ENCODE assay signal across 16 cellular contexts in the genomic region with DNA sequence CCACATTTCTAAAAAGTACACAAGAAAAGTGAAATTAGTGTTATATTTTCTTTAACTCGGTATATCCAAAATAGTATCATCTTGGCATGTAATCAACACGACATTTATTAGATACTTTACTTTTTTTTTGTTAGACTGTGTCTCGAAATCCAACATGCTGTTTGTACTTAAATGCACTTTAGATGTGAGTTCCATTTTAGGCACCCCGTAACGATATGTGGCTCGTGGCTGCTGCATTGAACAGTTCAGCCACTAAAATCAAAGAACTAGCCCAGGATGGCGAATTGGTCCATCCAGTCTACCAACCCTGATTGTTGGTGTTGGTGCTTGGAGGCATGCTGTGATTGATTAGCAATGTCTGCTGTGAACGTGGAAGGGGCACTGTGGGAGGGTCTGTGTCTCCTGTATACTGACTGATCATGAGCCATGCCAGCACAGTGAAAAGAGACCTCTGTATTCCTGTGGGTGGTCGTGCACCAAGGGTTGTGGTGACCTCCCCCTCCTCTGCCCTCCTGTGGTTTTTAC.
DNase-seq lines count a peak whose midpoint lies in the region; ATAC-seq, FAIRE-seq and TF ChIP-seq lines count a peak whose summit lies in the region.
"Had no signal": no experiment of that assay in that cellular context is flagged by ENCODE, and none has a peak within 500 bp of the region (broad histone marks: within the 10 kb centered on the region; RNA-seq: fewer than 3 reads in every experiment).

No MANE protein-coding gene starts in this region.

- no peak overlapping the region for H3K4me2 ChIP-seq in GM12878 (ENCODE audit: control insufficient read depth, insufficient read depth)
- H3K4me2 ChIP-seq: SK-N-SH had no signal

- in situ Hi-C loops in GM12878 (cut with MboI): no loop called here

- DNase-seq in activated CD8-positive, alpha-beta T cell treated with anti-CD3 and anti-CD28 coated beads for 36 hours: no peak
- DNase-seq in activated CD8-positive, alpha-beta T cell treated with anti-CD3 and anti-CD28 coated beads, Interleukin-2, amount 10 ng/mL, durations not matched to agents 7 days and 5 days: no peak
- DNase-seq in HTR-8/SVneo (ENCODE audit: insufficient read length, low spot score) (no peak), GM12878 (ENCODE audit: low read depth, low spot score) (no peak), retina (peak; percentile 3)
- no peak for DNase-seq in stimulated activated CD8-positive, alpha-beta memory T cell treated with anti-CD3 and anti-CD28 coated beads, Interleukin-4, amount 100 ng/mL, for 48 hours

- SMC1A ChIA-PET in GM12878 (lab: Charles Lee; ENCODE audit: uncharacterized antibody, unreplicated experiment): no interaction called here

- H3K36me3 Mint-ChIP-seq in activated CD8-positive, alpha-beta T cell treated with anti-CD3 and anti-CD28 coated beads for 36 hours (ENCODE audit: low read depth): no peaks in the 10 kb centered on the region
- no peaks in the 10 kb centered on the region for H3K36me3 Mint-ChIP-seq in activated CD8-positive, alpha-beta T cell treated with anti-CD3 and anti-CD28 coated beads, Interleukin-2, amount 10 ng/mL, durations not matched to agents 7 days and 5 days (ENCODE audit: low read depth)
- H3K36me3 Mint-ChIP-seq: activated naive CD8-positive, alpha-beta T cell treated with anti-CD3 and anti-CD28 coated beads for 36 hours had no signal

- CTCF ChIA-PET in activated CD8-positive, alpha-beta T cell treated with anti-CD3 and anti-CD28 coated beads for 36 hours (lab: Charles Lee): interaction anchor here (1.0 to 2.2 kb wide), 10 partner anchors 10 to 279 kb away, joined by 3 to 24 read pairs (median 6); no protein-coding TSS in a partner anchor
- CTCF ChIA-PET in activated CD8-positive, alpha-beta T cell treated with anti-CD3 and anti-CD28 coated beads, Interleukin-2, amount 10 ng/mL, durations not matched to agents 7 days and 5 days (lab: Charles Lee): interaction anchor here (0.7 to 2.6 kb wide), 14 partner anchors 8 to 567 kb away, joined by 3 to 11 read pairs (median 4); no protein-coding TSS in a partner anchor
- CTCF ChIA-PET in GM12878 (lab: Yijun Ruan, JAX): interaction anchor here (1.2 to 3.2 kb wide), 4 partner anchors 9 to 268 kb away, joined by 3 to 20 read pairs (median 8); no protein-coding TSS in a partner anchor

- H3K9me3 Mint-ChIP-seq in activated CD8-positive, alpha-beta T cell treated with anti-CD3 and anti-CD28 coated beads for 36 hours: no peaks in the 10 kb centered on the region
- H3K9me3 Mint-ChIP-seq in activated CD8-positive, alpha-beta T cell treated with anti-CD3 and anti-CD28 coated beads, Interleukin-2, amount 10 ng/mL, durations not matched to agents 7 days and 5 days (ENCODE audit: insufficient read depth): no peaks in the 10 kb centered on the region
- H3K9me3 Mint-ChIP-seq: activated naive CD8-positive, alpha-beta T cell treated with anti-CD3 and anti-CD28 coated beads for 36 hours; activated T-helper 2 cell treated with anti-CD3 and anti-CD28 coated beads, Interferon-gamma antibody, Interleukin-2, Interleukin-4, amounts not matched to agents 10 μg/mL and 5 μg/mL and 100 μg/mL, durations not matched to agents 14 hours and 24 hours and 36 hours; central memory CD8-positive, alpha-beta T cell had no signal

- no peaks in the 10 kb centered on the region for H3K4me1 ChIP-seq in GM12878 (ENCODE audit: control insufficient read depth, insufficient read depth, low read length)
- H3K4me1 ChIP-seq: psoas muscle had no signal

- no TSS peak for BruUV-seq in GM12878 (replicated peaks; lab: Mats Ljungman, UMichigan)

- peak; percentile 66 for FAIRE-seq in HTR-8/SVneo (lab: Jason Lieb, UNC)
- no peak for FAIRE-seq in GM12878 (lab: Jason Lieb, UNC)

- no peak overlapping the region for H3K27ac ChIP-seq in GM12878 (ENCODE audit: control insufficient read depth, insufficient read depth)
- H3K27ac ChIP-seq: dorsolateral prefrontal cortex, psoas muscle, upper lobe of left lung had no signal

- no peaks in the 10 kb centered on the region for H3K9me3 ChIP-seq in GM12878 (replicated peaks; ENCODE audit: control insufficient read depth, insufficient read depth, low read length)
- H3K9me3 ChIP-seq: BE2C, psoas muscle, SK-N-SH, upper lobe of left lung had no signal

- H3K36me3 ChIP-seq in GM12878 (ENCODE audit: control insufficient read depth in 2 of 2, insufficient read depth in 2 of 2, low read length in 1 of 2): no peaks in the 10 kb centered on the region
- H3K36me3 ChIP-seq: BE2C, upper lobe of left lung had no signal

- no peak for TF ChIP-seq EP300 in GM12878 (IDR thresholded peaks at IDR 0.05; ENCODE audit: borderline replicate concordance in 1 of 2, control insufficient read depth in 1 of 2, low read depth in 2 of 2, low read length in 2 of 2)

- ATAC-seq in activated CD8-positive, alpha-beta T cell treated with anti-CD3 and anti-CD28 coated beads for 36 hours: no peak
- ATAC-seq in activated CD8-positive, alpha-beta T cell treated with anti-CD3 and anti-CD28 coated beads, Interleukin-2, amount 10 ng/mL, durations not matched to agents 7 days and 5 days: no peak
- ATAC-seq in GM12878: no peak
- ATAC-seq in HG03342 (IDR thresholded peaks at IDR 0.05; ENCODE audit: unreplicated experiment): no peak
- ATAC-seq in GM18870 (IDR thresholded peaks at IDR 0.05; ENCODE audit: unreplicated experiment): no peak

- no peaks in the 10 kb centered on the region; a peak in 1 of 4 replicates for H3K27me3 ChIP-seq in GM12878 (replicated peaks in 1 of 2; ENCODE audit: control insufficient read depth in 2 of 2, insufficient read depth in 2 of 2, low read length in 1 of 2)
- H3K27me3 ChIP-seq: BE2C, upper lobe of left lung had no signal

- no peak overlapping the region for H3K9ac ChIP-seq in GM12878 (ENCODE audit: control insufficient read depth, insufficient read depth, low read length)
- H3K9ac ChIP-seq: SK-N-SH had no signal

- no peak overlapping the region for H3K4me3 ChIP-seq in GM12878
- H3K4me3 ChIP-seq: dorsolateral prefrontal cortex, psoas muscle, upper lobe of left lung had no signal

- intact Hi-C loops in activated CD8-positive, alpha-beta T cell treated with anti-CD3 and anti-CD28 coated beads for 36 hours (cut with micrococcal nuclease): no loop called here
- intact Hi-C loops in GM12878 (cut with micrococcal nuclease; ENCODE audit: unreplicated experiment): no loop called here

- peak; percentile 48 for TF ChIP-seq CTCF in activated CD8-positive, alpha-beta T cell treated with anti-CD3 and anti-CD28 coated beads for 36 hours (IDR thresholded peaks at IDR 0.05)
- TF ChIP-seq CTCF in GM12878 (IDR thresholded peaks at IDR 0.05 in 2 of 3, conservative IDR thresholded peaks at IDR 0.05 in 1 of 3; ENCODE audit: control insufficient read depth in 2 of 3, extremely low read depth in 1 of 3, insufficient read depth in 1 of 3, low read depth in 3 of 3, low read length in 3 of 3): no peak

- RAD21 ChIA-PET in GM12878 (lab: Charles Lee; ENCODE audit: unreplicated experiment): no interaction called here

- peaks cover 3% of the 10 kb centered on the region; the same call in 1 of the 2 replicates for H4K20me1 ChIP-seq in GM12878 (ENCODE audit: control insufficient read depth, insufficient read depth)

- POLR2A ChIA-PET in activated CD8-positive, alpha-beta T cell treated with anti-CD3 and anti-CD28 coated beads for 36 hours (lab: Charles Lee): interaction anchor here (0.5 kb wide), 1 partner anchor 128 kb away, joined by 3 read pairs; no protein-coding TSS in a partner anchor
- POLR2A ChIA-PET in activated CD8-positive, alpha-beta T cell treated with anti-CD3 and anti-CD28 coated beads, Interleukin-2, amount 10 ng/mL, durations not matched to agents 7 days and 5 days (lab: Charles Lee): interaction anchor here (0.7 kb wide), 1 partner anchor 16 kb away, joined by 4 read pairs; no protein-coding TSS in a partner anchor
- POLR2A ChIA-PET in GM12878 (lab: Charles Lee): no interaction called here

- H2AFZ ChIP-seq in GM12878 (ENCODE audit: control insufficient read depth, low read depth, low read length): no peak overlapping the region

- H3K4me1 Mint-ChIP-seq in activated CD8-positive, alpha-beta T cell treated with anti-CD3 and anti-CD28 coated beads for 36 hours (ENCODE audit: low read depth): peaks cover 2% of the 10 kb centered on the region
- peaks cover 7% of the 10 kb centered on the region for H3K4me1 Mint-ChIP-seq in activated CD8-positive, alpha-beta T cell treated with anti-CD3 and anti-CD28 coated beads, Interleukin-2, amount 10 ng/mL, durations not matched to agents 7 days and 5 days (ENCODE audit: low read depth)
- H3K4me1 Mint-ChIP-seq: activated naive CD8-positive, alpha-beta T cell treated with anti-CD3 and anti-CD28 coated beads for 36 hours had no signal

- H3K27ac Mint-ChIP-seq in activated CD8-positive, alpha-beta T cell treated with anti-CD3 and anti-CD28 coated beads for 36 hours: no peak overlapping the region
- H3K27ac Mint-ChIP-seq in activated CD8-positive, alpha-beta T cell treated with anti-CD3 and anti-CD28 coated beads, Interleukin-2, amount 10 ng/mL, durations not matched to agents 7 days and 5 days: no peak overlapping the region
- H3K27ac Mint-ChIP-seq: activated T-helper 2 cell treated with anti-CD3 and anti-CD28 coated beads, Interferon-gamma antibody, Interleukin-2, Interleukin-4, amounts not matched to agents 10 μg/mL and 5 μg/mL and 100 μg/mL, durations not matched to agents 14 hours and 24 hours and 36 hours had no signal

- no peak overlapping the region for H3K4me3 Mint-ChIP-seq in activated CD8-positive, alpha-beta T cell treated with anti-CD3 and anti-CD28 coated beads for 36 hours
- no peak overlapping the region for H3K4me3 Mint-ChIP-seq in activated CD8-positive, alpha-beta T cell treated with anti-CD3 and anti-CD28 coated beads, Interleukin-2, amount 10 ng/mL, durations not matched to agents 7 days and 5 days
- H3K4me3 Mint-ChIP-seq: activated naive CD8-positive, alpha-beta T cell treated with anti-CD3 and anti-CD28 coated beads for 36 hours; central memory CD8-positive, alpha-beta T cell had no signal

- H3K79me2 ChIP-seq in GM12878 (ENCODE audit: control insufficient read depth, insufficient read depth, low read length): no peaks in the 10 kb centered on the region

- H3K27me3 Mint-ChIP-seq in activated CD8-positive, alpha-beta T cell treated with anti-CD3 and anti-CD28 coated beads for 36 hours: peaks cover 6% of the 10 kb centered on the region
- H3K27me3 Mint-ChIP-seq in activated CD8-positive, alpha-beta T cell treated with anti-CD3 and anti-CD28 coated beads, Interleukin-2, amount 10 ng/mL, durations not matched to agents 7 days and 5 days (ENCODE audit: low read depth): peaks cover 8% of the 10 kb centered on the region
- H3K27me3 Mint-ChIP-seq: activated naive CD8-positive, alpha-beta T cell treated with anti-CD3 and anti-CD28 coated beads for 36 hours had no signal

- 24% methylated on average over 9 of the region's 9 CpGs for WGBS in GM12878 (ENCODE audit: insufficient coverage, insufficient replicate concordance, low lambda C conversion rate, missing lambda C conversion rate)

- no peak for TF ChIP-seq POLR2A in GM12878 (IDR thresholded peaks at IDR 0.05; ENCODE audit: low read depth, low read length)

- TF ChIP-seq RAD21 in GM12878 (IDR thresholded peaks at IDR 0.05; ENCODE audit: insufficient read depth, low read depth, low read length): no peak

TF ChIP-seq in GM12878, 131 proteins besides CTCF, POLR2A, EP300 and RAD21 (continues in another document):
- TF ChIP-seq PAX5 (IDR thresholded peaks at IDR 0.05; ENCODE audit: borderline replicate concordance, low read depth, low read length): no peak
- TF ChIP-seq ATF7 (IDR thresholded peaks at IDR 0.05; ENCODE audit: low read depth): no peak
